1 cellular context compared by ENCODE assay signal in genomic region chr21:46202592-46203202, GRCh38.
TF ChIP-seq lines count a peak whose summit lies in the region.

No MANE protein-coding gene starts in this region.

TF ChIP-seq in H1, 55 proteins besides CTCF, POLR2A, EP300 and RAD21 (continued from another document):
- TF ChIP-seq EZH2 (IDR thresholded peaks at IDR 0.05; ENCODE audit: low read depth, low read length, severe bottlenecking): no peak
- TF ChIP-seq E2F6 (IDR thresholded peaks at IDR 0.05): no peak
- no peak for TF ChIP-seq SUZ12 (IDR thresholded peaks at IDR 0.05; ENCODE audit: low read length)
- no peak for TF ChIP-seq SP2 (IDR thresholded peaks at IDR 0.05; ENCODE audit: low read length)
- no peak for TF ChIP-seq MAX (IDR thresholded peaks at IDR 0.05)
- no peak for TF ChIP-seq BCL11A (IDR thresholded peaks at IDR 0.05; ENCODE audit: low read depth in 2 of 2, low read length in 2 of 2)
- TF ChIP-seq RNF2 (IDR thresholded peaks at IDR 0.05; ENCODE audit: borderline replicate concordance, low read depth, low read length, missing control alignments, poor library complexity, severe bottlenecking): no peak
- TF ChIP-seq HDAC6 (IDR thresholded peaks at IDR 0.05; ENCODE audit: low read depth, low read length): no peak
- TF ChIP-seq TEAD4 (IDR thresholded peaks at IDR 0.05; ENCODE audit: low read depth, low read length): no peak
- TF ChIP-seq POLR2AphosphoS5 (IDR thresholded peaks at IDR 0.05; ENCODE audit: low read depth, low read length): no peak
- TF ChIP-seq SP4 (IDR thresholded peaks at IDR 0.05; ENCODE audit: low read length): no peak
